Comparison of ENCODE assay signal across 29 cellular contexts in genomic region chrX:41002021-41002420, GRCh38.
DNase-seq lines count a peak whose midpoint lies in the region; ATAC-seq and TF ChIP-seq lines count a peak whose summit lies in the region.
"Had no signal": no experiment of that assay in that cellular context is flagged by ENCODE, and none has a peak within 500 bp of the region (broad histone marks: within the 10 kb centered on the region; RNA-seq: fewer than 3 reads in every experiment).

No MANE protein-coding gene starts in this region.

- peaks cover 38% of the 10 kb centered on the region for H3K9me3 Mint-ChIP-seq in nephron progenitor cell
- no peaks in the 10 kb centered on the region for H3K9me3 Mint-ChIP-seq in stimulated activated memory B cell treated with anti-CD40 and anti-IgM and Interleukin-4, amounts not matched to agents 10 μg/mL and 1 μg/mL and 100 μg/mL, for 72 hours
- H3K9me3 Mint-ChIP-seq: activated T-cell treated with anti-CD3 and anti-CD28 coated beads, Interleukin-2, amount 50 U/mL, for 4 hours; GM23338; memory B cell; stimulated activated naive B cell treated with anti-CD40 and anti-IgM and Interleukin-4, amounts not matched to agents 10 μg/mL and 1 μg/mL and 100 μg/mL, for 72 hours had no signal

- no peaks in the 10 kb centered on the region for H3K27me3 ChIP-seq in body of pancreas
- H3K27me3 ChIP-seq in MM.1S (replicated peaks; ENCODE audit: insufficient read depth, low read length): no peaks in the 10 kb centered on the region
- H3K27me3 ChIP-seq: MG63, suprapubic skin, upper lobe of right lung had no signal

- no peaks in the 10 kb centered on the region for H3F3A ChIP-seq in MM.1S (ENCODE audit: insufficient read depth, low read length)

- no peak overlapping the region for H3K4me3 ChIP-seq in body of pancreas
- H3K4me3 ChIP-seq in MM.1S (ENCODE audit: low read length): no peak overlapping the region
- H3K4me3 ChIP-seq: coronary artery, GM23338, heart right ventricle, MG63, suprapubic skin, upper lobe of right lung had no signal

- TF ChIP-seq CTCF in body of pancreas (IDR thresholded peaks at IDR 0.05): no peak
- no peak for TF ChIP-seq CTCF in nephron progenitor cell (IDR thresholded peaks at IDR 0.05)
- no peak for TF ChIP-seq CTCF in MM.1S (IDR thresholded peaks at IDR 0.05; ENCODE audit: low read length)

- no peaks in the 10 kb centered on the region for H3K79me2 ChIP-seq in MM.1S (ENCODE audit: low read length)

- H3K4me1 ChIP-seq in body of pancreas (peaks cover 11% of the 10 kb centered on the region), MM.1S (ENCODE audit: low read length) (no peaks in the 10 kb centered on the region)
- H3K4me1 ChIP-seq: suprapubic skin, upper lobe of right lung had no signal

- H3K4me2 ChIP-seq in MM.1S (ENCODE audit: low read depth, low read length): no peak overlapping the region
- H3K4me2 ChIP-seq: GM23338, KMS-11 had no signal

- WGBS in body of pancreas, 2 donors: 34 to 43% methylated on average over 6 of the region's 6 CpGs

- H3K27ac Mint-ChIP-seq in nephron progenitor cell: peak overlapping the region; percentile 21
- no peak overlapping the region for H3K27ac Mint-ChIP-seq in stimulated activated memory B cell treated with anti-CD40 and anti-IgM and Interleukin-4, amounts not matched to agents 10 μg/mL and 1 μg/mL and 100 μg/mL, for 72 hours
- H3K27ac Mint-ChIP-seq: activated CD8-positive, alpha-beta memory T cell treated with anti-CD3 and anti-CD28 coated beads, Interleukin-2, amount 10 ng/mL, durations not matched to agents 7 days and 5 days; GM23338; memory B cell; stimulated activated naive B cell treated with anti-CD40 and anti-IgM and Interleukin-4, amounts not matched to agents 10 μg/mL and 1 μg/mL and 100 μg/mL, for 72 hours had no signal

- TF ChIP-seq POLR2A in body of pancreas (IDR thresholded peaks at IDR 0.05): no peak

- H2AFZ ChIP-seq in MM.1S (ENCODE audit: low read length): no peak overlapping the region
- H2AFZ ChIP-seq: GM23338 had no signal

- peak in 3 of 4 donors; percentile 43 to 55 (median 44) for DNase-seq in body of pancreas
- DNase-seq in kidney tubule cell (ENCODE audit: low spot score): peak; percentile 71
- no peak for DNase-seq in nephron progenitor cell
- no peak for DNase-seq in A172 (ENCODE audit: low spot score)
- DNase-seq in MM.1S: no peak
- DNase-seq: activated CD8-positive, alpha-beta memory T cell treated with anti-CD3 and anti-CD28 coated beads, Interleukin-2, amount 10 ng/mL, durations not matched to agents 7 days and 5 days; activated gamma-delta T cell treated with Interleukin-2 at 50 U/mL for 16 hours; activated T-cell treated with anti-CD3 and anti-CD28 coated beads, Interleukin-2, amount 50 U/mL, for 4 hours; effector memory CD4-positive, alpha-beta T cell; erythroblast; foreskin fibroblast; heart right ventricle; left cardiac atrium; MG63; NCI-H1417; NCI-H2029 treated with DMSO at 0.1 percent for 48 hours; NCI-H2227 treated with DMSO at 0.1 percent for 48 hours; NCI-H526; NK-92 treated with Interleukin-12 subunit alpha and Interleukin-12 subunit beta, amount 100 ng/mL, for 24 hours; stimulated activated naive B cell treated with anti-CD40 and anti-IgM and Interleukin-4, amounts not matched to agents 10 μg/mL and 1 μg/mL and 100 μg/mL, for 72 hours; upper lobe of right lung had no signal

- peak; percentile 84 for ATAC-seq in body of pancreas
- ATAC-seq in HG02870 (IDR thresholded peaks at IDR 0.05; ENCODE audit: unreplicated experiment): no peak
- ATAC-seq in stimulated activated memory B cell treated with anti-CD40 and anti-IgM and Interleukin-4, amounts not matched to agents 10 μg/mL and 1 μg/mL and 100 μg/mL, for 72 hours: no peak
- ATAC-seq: activated CD8-positive, alpha-beta memory T cell treated with anti-CD3 and anti-CD28 coated beads, Interleukin-2, amount 10 ng/mL, durations not matched to agents 7 days and 5 days; activated T-cell treated with anti-CD3 and anti-CD28 coated beads, Interleukin-2, amount 50 U/mL, for 4 hours; GM23338; heart right ventricle; left cardiac atrium; stimulated activated naive B cell treated with anti-CD40 and anti-IgM and Interleukin-4, amounts not matched to agents 10 μg/mL and 1 μg/mL and 100 μg/mL, for 72 hours; upper lobe of right lung had no signal

- no peaks in the 10 kb centered on the region for H3K36me3 Mint-ChIP-seq in nephron progenitor cell (ENCODE audit: low read depth)
- H3K36me3 Mint-ChIP-seq in stimulated activated memory B cell treated with anti-CD40 and anti-IgM and Interleukin-4, amounts not matched to agents 10 μg/mL and 1 μg/mL and 100 μg/mL, for 72 hours: no peaks in the 10 kb centered on the region
- H3K36me3 Mint-ChIP-seq: activated CD8-positive, alpha-beta memory T cell treated with anti-CD3 and anti-CD28 coated beads, Interleukin-2, amount 10 ng/mL, durations not matched to agents 7 days and 5 days; memory B cell; stimulated activated naive B cell treated with anti-CD40 and anti-IgM and Interleukin-4, amounts not matched to agents 10 μg/mL and 1 μg/mL and 100 μg/mL, for 72 hours had no signal

- H3K36me3 ChIP-seq in body of pancreas (replicated peaks in 1 of 2; ENCODE audit: insufficient read depth in 1 of 2, low read depth in 2 of 2): no peaks in the 10 kb centered on the region
- H3K36me3 ChIP-seq in MM.1S (replicated peaks; ENCODE audit: insufficient read depth, low read length): no peaks in the 10 kb centered on the region
- H3K36me3 ChIP-seq: heart right ventricle, MG63, suprapubic skin, upper lobe of right lung had no signal

- H3K4me3 Mint-ChIP-seq in nephron progenitor cell: no peak overlapping the region
- H3K4me3 Mint-ChIP-seq in stimulated activated memory B cell treated with anti-CD40 and anti-IgM and Interleukin-4, amounts not matched to agents 10 μg/mL and 1 μg/mL and 100 μg/mL, for 72 hours: no peak overlapping the region
- H3K4me3 Mint-ChIP-seq: activated CD8-positive, alpha-beta memory T cell treated with anti-CD3 and anti-CD28 coated beads, Interleukin-2, amount 10 ng/mL, durations not matched to agents 7 days and 5 days; activated T-cell treated with anti-CD3 and anti-CD28 coated beads, Interleukin-2, amount 50 U/mL, for 4 hours; GM23338; memory B cell; stimulated activated naive B cell treated with anti-CD40 and anti-IgM and Interleukin-4, amounts not matched to agents 10 μg/mL and 1 μg/mL and 100 μg/mL, for 72 hours had no signal

- H3K9me3 ChIP-seq in body of pancreas (no peaks in the 10 kb centered on the region), MM.1S (replicated peaks; ENCODE audit: insufficient read depth, low read length) (no peaks in the 10 kb centered on the region)
- H3K9me3 ChIP-seq: heart right ventricle, MG63, suprapubic skin, upper lobe of right lung had no signal

- intact Hi-C loops in body of pancreas (cut with DNase I): no loop called here

- peaks cover 31% of the 10 kb centered on the region for H3K4me1 Mint-ChIP-seq in nephron progenitor cell
- H3K4me1 Mint-ChIP-seq in stimulated activated memory B cell treated with anti-CD40 and anti-IgM and Interleukin-4, amounts not matched to agents 10 μg/mL and 1 μg/mL and 100 μg/mL, for 72 hours: peaks cover 9% of the 10 kb centered on the region

- no peaks in the 10 kb centered on the region for H4K20me1 ChIP-seq in MM.1S (ENCODE audit: insufficient read depth, low read length)

- peaks cover 3% of the 10 kb centered on the region for H3K27me3 Mint-ChIP-seq in nephron progenitor cell (ENCODE audit: low read depth, poor library complexity)
- peaks cover 6% of the 10 kb centered on the region for H3K27me3 Mint-ChIP-seq in stimulated activated memory B cell treated with anti-CD40 and anti-IgM and Interleukin-4, amounts not matched to agents 10 μg/mL and 1 μg/mL and 100 μg/mL, for 72 hours

- no peaks in the 10 kb centered on the region for H3K9me2 ChIP-seq in MM.1S (replicated peaks; ENCODE audit: insufficient read depth, low read length)

- no peak overlapping the region for H3K9ac ChIP-seq in MM.1S (ENCODE audit: low read length)
- H3K9ac ChIP-seq: KMS-11 had no signal

- peak overlapping the region in 2 of 4 donors; percentile 40 to 58 for H3K27ac ChIP-seq in body of pancreas
- no peak overlapping the region for H3K27ac ChIP-seq in MM.1S (ENCODE audit: low read length)
- H3K27ac ChIP-seq: C4-2B, coronary artery, heart right ventricle, KMS-11, suprapubic skin, upper lobe of right lung had no signal

Comparison
In these comparisons a context has a peak if more than half of its experiments do, and no peak if none do; other contexts are left out.
1. DNase-seq: peak in body of pancreas (3 of 4) and kidney tubule cell (single experiment); none in nephron progenitor cell (single experiment), A172 (single experiment) and MM.1S (single experiment).